21 cellular contexts compared by ENCODE assay signal in the genomic region with DNA sequence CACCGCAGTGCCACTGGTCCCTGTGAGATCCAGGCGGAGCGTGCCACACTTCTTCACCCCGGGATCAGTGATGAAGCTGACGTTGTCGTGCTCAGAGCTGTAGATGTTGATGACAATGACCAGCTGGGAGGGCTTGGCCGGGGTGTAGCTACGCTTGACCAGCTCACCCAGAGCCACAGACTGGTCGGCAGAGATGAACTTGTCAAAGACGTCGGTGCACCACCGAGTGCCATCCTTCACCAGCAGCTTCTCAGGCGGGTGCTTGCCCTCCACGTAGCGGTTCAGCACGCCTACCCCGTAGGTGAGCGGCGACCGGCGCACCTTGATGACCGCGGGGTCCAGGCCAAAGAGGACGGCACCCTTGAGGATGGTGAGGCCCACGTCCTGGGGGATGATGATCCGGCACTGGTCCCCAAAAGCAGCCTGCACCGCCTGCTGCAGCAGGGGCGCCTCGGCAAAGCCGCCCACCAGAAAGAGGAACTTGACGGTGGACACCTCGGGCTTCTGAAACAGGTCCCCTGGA. TPM values are rescaled to one million over a fixed set of nuclear protein-coding genes. Genes with fewer than 3 reads are reported as not detected.
"Had no signal": no experiment of that assay in that cellular context is flagged by ENCODE, and none has a peak within 500 bp of the region (broad histone marks: within the 10 kb centered on the region; RNA-seq: fewer than 3 reads in every experiment).

No MANE protein-coding gene starts in this region.

- ATAC-seq: SK-N-SH treated with all-trans-retinoic acid at 6 μM for 48 hours had no signal

- DNase-seq: KBM-7, MV-4-11, NCI-H1048, NCI-H1105, NCI-H1417, NCI-H1436 treated with DMSO at 0.1 percent for 48 hours, NCI-H1694, NCI-H187 treated with DMSO at 0.1 percent for 48 hours, NCI-H2081, NCI-H2107, NCI-H2227 treated with DMSO at 0.1 percent for 48 hours, NCI-H524, NCI-H526 treated with DMSO at 0.1 percent for 48 hours, NCI-H748 treated with DMSO at 0.1 percent for 48 hours, SHP77 treated with DMSO at 0.1 percent for 48 hours, SJCRH30 had no signal

RNA-seq across cellular contexts. Expression of a gene that starts 54.2 kb away (rescaled TPM):
- total RNA-seq: HT-29, LHCN-M2, MCF 10A, NCI-H460, SJCRH30 had no signal
